ENCODE assay signal across 9 cellular contexts in the genomic region with DNA sequence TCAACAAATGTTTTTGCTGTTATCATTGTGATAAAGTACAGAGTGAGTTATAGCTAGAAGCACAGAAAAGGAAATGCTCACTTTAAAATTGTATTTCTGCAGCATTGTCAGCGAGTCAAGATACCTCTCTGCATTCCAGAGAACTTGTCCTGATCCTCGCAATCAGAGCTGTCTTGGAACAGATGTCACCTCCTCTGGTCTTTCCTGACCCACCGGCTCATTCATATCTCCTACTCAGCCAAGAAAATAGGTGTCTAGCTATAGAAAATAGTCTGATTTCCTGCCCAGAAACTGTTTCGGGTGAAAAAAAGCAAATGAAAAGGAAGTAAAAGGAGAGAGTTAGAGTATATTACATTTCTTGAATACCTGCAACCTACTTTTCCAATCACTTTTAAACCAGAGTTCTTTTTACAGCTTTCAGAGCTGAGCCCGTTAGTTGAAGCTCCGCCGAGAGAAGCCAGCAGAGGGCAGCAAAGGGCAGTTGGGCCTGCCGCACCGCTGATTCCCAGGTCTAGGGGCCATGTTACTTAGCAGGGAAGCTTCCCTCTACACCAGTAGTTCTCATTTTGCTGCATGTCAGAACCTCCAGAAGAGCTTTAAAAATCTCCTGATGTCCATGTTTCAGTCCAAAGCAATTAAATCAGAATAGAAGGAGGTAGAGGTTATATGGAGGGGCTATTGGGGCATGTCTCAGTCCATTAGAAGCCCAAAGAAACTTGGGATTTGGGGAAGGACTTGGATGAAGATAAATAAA.
DNase-seq lines count a peak whose midpoint lies in the region; ATAC-seq and TF ChIP-seq lines count a peak whose summit lies in the region.
"Had no signal": no experiment of that assay in that cellular context is flagged by ENCODE, and none has a peak within 500 bp of the region (broad histone marks: within the 10 kb centered on the region; RNA-seq: fewer than 3 reads in every experiment).

No MANE protein-coding gene starts in this region.

- intact Hi-C loops in colonic mucosa (cut with DNase I): loop anchor here (2.0 to 10.0 kb wide), 2 partner anchors 682 to 796 kb away; no protein-coding TSS in a partner anchor

- H3K27ac ChIP-seq in SU-DHL-6 (ENCODE audit: low read depth, low read length) (no peak overlapping the region), colonic mucosa (no peak overlapping the region)
- H3K27ac ChIP-seq: BLaER1 had no signal

- H2AFZ ChIP-seq in SU-DHL-6 (ENCODE audit: low read depth, low read length, severe bottlenecking): no peak overlapping the region

- H3K9ac ChIP-seq in SU-DHL-6 (ENCODE audit: low read length): no peak overlapping the region
- H3K9ac ChIP-seq in colonic mucosa (ENCODE audit: low read depth in 2 of 2, low read length in 2 of 2): no peak overlapping the region
- H3K9ac ChIP-seq: BLaER1 had no signal

- H3K4me1 ChIP-seq in colonic mucosa: no peaks in the 10 kb centered on the region

- H3K9me3 ChIP-seq in SU-DHL-6 (ENCODE audit: insufficient read depth, low read length): no peaks in the 10 kb centered on the region
- H3K9me3 ChIP-seq in colonic mucosa: no peaks in the 10 kb centered on the region

- DNase-seq in NCI-H1105 (lab: John Stamatoyannopoulos, UW) (peak; percentile 16), NCI-H1105 treated with DMSO at 0.1 percent for 48 hours (lab: John Stamatoyannopoulos, UW) (no peak), HuH-7.5 (ENCODE audit: low spot score) (peak; percentile 59), colonic mucosa (peak; percentile 72), lung microvascular endothelial cell (ENCODE audit: low read depth in 2 of 2) (peak; percentile 57 to 64)
- peak; percentile 16 to 22 for DNase-seq in stimulated activated CD8-positive, alpha-beta memory T cell treated with anti-CD3 and anti-CD28 coated beads, Interleukin-7, amount 100 ng/mL, for 48 hours (ENCODE audit: extremely low read depth in 1 of 2, low read depth in 1 of 2)

- H3F3A ChIP-seq in SU-DHL-6 (ENCODE audit: insufficient read depth): no peaks in the 10 kb centered on the region

- peak; percentile 84 for TF ChIP-seq CTCF in SU-DHL-6 (IDR thresholded peaks at IDR 0.05; ENCODE audit: insufficient read depth, low read length, poor library complexity, severe bottlenecking)
- TF ChIP-seq CTCF in colonic mucosa (IDR thresholded peaks at IDR 0.05): peak; percentile 69

- H3K4me3 ChIP-seq in SU-DHL-6 (ENCODE audit: insufficient read depth, low read length, poor library complexity, severe bottlenecking) (no peak overlapping the region), colonic mucosa (no peak overlapping the region)
- H3K4me3 ChIP-seq: BLaER1 had no signal

- H4K20me1 ChIP-seq in SU-DHL-6 (ENCODE audit: low read depth, low read length): no peaks in the 10 kb centered on the region
- H4K20me1 ChIP-seq: BLaER1 had no signal

- no peaks in the 10 kb centered on the region for H3K36me3 ChIP-seq in SU-DHL-6 (ENCODE audit: low read length)
- H3K36me3 ChIP-seq in colonic mucosa: no peaks in the 10 kb centered on the region
- H3K36me3 ChIP-seq: BLaER1 had no signal

- ATAC-seq in GM21723 (IDR thresholded peaks at IDR 0.05; ENCODE audit: unreplicated experiment): peak; percentile 84

- no peaks in the 10 kb centered on the region for H3K27me3 ChIP-seq in SU-DHL-6 (ENCODE audit: low read length)
- no peaks in the 10 kb centered on the region for H3K27me3 ChIP-seq in colonic mucosa
- H3K27me3 ChIP-seq: BLaER1 had no signal

- H3K9me2 ChIP-seq in SU-DHL-6 (replicated peaks; ENCODE audit: insufficient read depth, low read length): no peaks in the 10 kb centered on the region

- H3K79me2 ChIP-seq in SU-DHL-6 (ENCODE audit: insufficient read depth, low read length): no peaks in the 10 kb centered on the region

- no peak overlapping the region for H3K4me2 ChIP-seq in SU-DHL-6 (ENCODE audit: low read depth, low read length, poor library complexity, severe bottlenecking)
- H3K4me2 ChIP-seq: BLaER1 had no signal
